Comparison of ENCODE assay signal across 23 cellular contexts in genomic region chr10:98611432-98611831, GRCh38.
A peak's percentile ranks its signal among the peaks of the same experiment; 100 is the strongest.
DNase-seq lines count a peak whose midpoint lies in the region; ATAC-seq and TF ChIP-seq lines count a peak whose summit lies in the region.
"Had no signal": no experiment of that assay in that cellular context is flagged by ENCODE, and none has a peak within 500 bp of the region (broad histone marks: within the 10 kb centered on the region; RNA-seq: fewer than 3 reads in every experiment).

No MANE protein-coding gene starts in this region.

- 22% methylated on average over 2 of the region's 2 CpGs for WGBS in prostate gland

- H3K4me3 ChIP-seq in fibroblast of villous mesenchyme (ENCODE audit: low read depth, low read length) (no peak overlapping the region), prostate gland (no peak overlapping the region), OCI-LY7 (ENCODE audit: low read depth, low read length, poor library complexity, severe bottlenecking) (no peak overlapping the region)
- no peak overlapping the region for H3K4me3 ChIP-seq in naive thymus-derived CD4-positive, alpha-beta T cell (ENCODE audit: low read length)
- H3K4me3 ChIP-seq: GM12878, thyroid gland had no signal

- CTCF ChIA-PET in naive thymus-derived CD4-positive, alpha-beta T cell (lab: Charles Lee): no interaction called here
- CTCF ChIA-PET in OCI-LY7 (lab: Charles Lee; ENCODE audit: unreplicated experiment): no interaction called here

- peaks cover 14 to 37% (median 21%) of the 10 kb centered on the region in 5 donors for H3K27me3 Mint-ChIP-seq in naive thymus-derived CD4-positive, alpha-beta T cell

- ATAC-seq in Right ventricle myocardium superior (ENCODE audit: poor library complexity) (peak; percentile 46), Right ventricle myocardium inferior (no peak)
- no peak for ATAC-seq in naive thymus-derived CD4-positive, alpha-beta T cell
- ATAC-seq: GM12878, WTC11 had no signal

- intact Hi-C loops in Right ventricle myocardium superior (cut with DNase I) (no loop called here), Right ventricle myocardium inferior (cut with DNase I) (no loop called here), prostate gland (cut with DNase I) (no loop called here), OCI-LY7 (cut with micrococcal nuclease; ENCODE audit: unreplicated experiment) (no loop called here)
- intact Hi-C loops in naive thymus-derived CD4-positive, alpha-beta T cell (cut with micrococcal nuclease): no loop called here

- H3K27ac ChIP-seq in prostate gland (peak overlapping the region in 1 of 2 donors; percentile 22), OCI-LY7 (ENCODE audit: low read depth, low read length, poor library complexity, severe bottlenecking) (no peak overlapping the region)
- no peak overlapping the region for H3K27ac ChIP-seq in naive thymus-derived CD4-positive, alpha-beta T cell (ENCODE audit: low read depth, low read length)
- H3K27ac ChIP-seq: thyroid gland had no signal

- H3K4me1 Mint-ChIP-seq in naive thymus-derived CD4-positive, alpha-beta T cell: no peaks in the 10 kb centered on the region

- POLR2A ChIA-PET in naive thymus-derived CD4-positive, alpha-beta T cell (lab: Charles Lee): no interaction called here
- POLR2A ChIA-PET in OCI-LY7 (lab: Charles Lee): no interaction called here

- H3K9me2 ChIP-seq in OCI-LY7 (ENCODE audit: insufficient read depth, low read length): no peaks in the 10 kb centered on the region

- H3K79me2 ChIP-seq in OCI-LY7 (ENCODE audit: insufficient read depth, low read depth, low read length): no peaks in the 10 kb centered on the region

- no peak overlapping the region for H3K27ac Mint-ChIP-seq in naive thymus-derived CD4-positive, alpha-beta T cell
- H3K27ac Mint-ChIP-seq: activated naive CD4-positive, alpha-beta T cell treated with anti-CD3 and anti-CD28 coated beads for 36 hours; endodermal cell; stimulated activated naive CD8-positive, alpha-beta T cell treated with anti-CD3 and anti-CD28 coated beads, Interleukin-15, Interleukin-2, amounts not matched to agents 100 ng/mL and 50 ng/mL, for 24 hours; WTC11 had no signal

- no peaks in the 10 kb centered on the region for H3K36me3 Mint-ChIP-seq in naive thymus-derived CD4-positive, alpha-beta T cell
- H3K36me3 Mint-ChIP-seq: WTC11 had no signal

- TF ChIP-seq CTCF in fibroblast of villous mesenchyme (IDR thresholded peaks at IDR 0.05; ENCODE audit: insufficient read depth, low read depth, low read length) (no peak), prostate gland (IDR thresholded peaks at IDR 0.05) (no peak), OCI-LY7 (conservative IDR thresholded peaks at IDR 0.05; ENCODE audit: low read length) (no peak)

- H3K4me1 ChIP-seq in prostate gland (replicated peaks) (peaks cover 3% of the 10 kb centered on the region), OCI-LY7 (ENCODE audit: insufficient read depth, low read length, poor library complexity, severe bottlenecking) (no peaks in the 10 kb centered on the region)
- no peaks in the 10 kb centered on the region for H3K4me1 ChIP-seq in naive thymus-derived CD4-positive, alpha-beta T cell (ENCODE audit: control insufficient read depth in 2 of 2, insufficient read depth in 2 of 2, low read length in 2 of 2)
- H3K4me1 ChIP-seq: thyroid gland had no signal

- H3K9me3 ChIP-seq in prostate gland: no peaks in the 10 kb centered on the region
- H3K9me3 ChIP-seq in naive thymus-derived CD4-positive, alpha-beta T cell (ENCODE audit: control insufficient read depth in 2 of 3, low read length in 3 of 3): no peaks in the 10 kb centered on the region
- no peaks in the 10 kb centered on the region for H3K9me3 ChIP-seq in OCI-LY7 (ENCODE audit: low read length)
- H3K9me3 ChIP-seq: thyroid gland had no signal

- peaks cover 0 to 4% (median 0%) of the 10 kb centered on the region in 11 donors for H3K9me3 Mint-ChIP-seq in naive thymus-derived CD4-positive, alpha-beta T cell
- H3K9me3 Mint-ChIP-seq: activated naive CD4-positive, alpha-beta T cell treated with anti-CD3 and anti-CD28 coated beads for 36 hours; endodermal cell; stimulated activated naive CD8-positive, alpha-beta T cell treated with anti-CD3 and anti-CD28 coated beads, Interleukin-15, Interleukin-2, amounts not matched to agents 100 ng/mL and 50 ng/mL, for 24 hours had no signal

- no peak for TF ChIP-seq POLR2A in prostate gland (IDR thresholded peaks at IDR 0.05)

- no peaks in the 10 kb centered on the region for H4K20me1 ChIP-seq in OCI-LY7 (ENCODE audit: insufficient read depth, low read length)

- H3K4me3 Mint-ChIP-seq in naive thymus-derived CD4-positive, alpha-beta T cell: no peak overlapping the region
- H3K4me3 Mint-ChIP-seq: activated naive CD4-positive, alpha-beta T cell treated with anti-CD3 and anti-CD28 coated beads for 36 hours; endodermal cell; stimulated activated naive CD8-positive, alpha-beta T cell treated with anti-CD3 and anti-CD28 coated beads, Interleukin-15, Interleukin-2, amounts not matched to agents 100 ng/mL and 50 ng/mL, for 24 hours; WTC11 had no signal

- H3K36me3 ChIP-seq in prostate gland (no peaks in the 10 kb centered on the region), OCI-LY7 (ENCODE audit: insufficient read depth, low read length) (no peaks in the 10 kb centered on the region)
- H3K36me3 ChIP-seq in naive thymus-derived CD4-positive, alpha-beta T cell (ENCODE audit: control insufficient read depth in 2 of 3, insufficient read depth in 3 of 3, low read length in 3 of 3): no peaks in the 10 kb centered on the region
- H3K36me3 ChIP-seq: thyroid gland had no signal

- no peak for DNase-seq in Right ventricle myocardium superior
- no peak for DNase-seq in Right ventricle myocardium inferior (ENCODE audit: missing footprints)
- DNase-seq in fibroblast of villous mesenchyme (ENCODE audit: low read depth): peak; percentile 72
- DNase-seq in prostate gland (ENCODE audit: low spot score): peak; percentile 73
- no peak for DNase-seq in NCI-H1417 (lab: John Stamatoyannopoulos, UW)
- no peak for DNase-seq in naive thymus-derived CD4-positive, alpha-beta T cell
- no peak for DNase-seq in NCI-H2107 treated with DMSO at 0.1 percent for 48 hours (lab: John Stamatoyannopoulos, UW; ENCODE audit: unreplicated experiment)
- DNase-seq in OCI-LY7 (ENCODE audit: low spot score): no peak
- DNase-seq: activated CD4-positive, alpha-beta T cell treated with anti-CD3 and anti-CD28 coated beads, Interleukin-2, amount 50 U/mL, for 1 hour; activated naive CD4-positive, alpha-beta T cell treated with anti-CD3 and anti-CD28 coated beads for 36 hours; DMS79; endodermal cell; Kasumi-1; NCI-H1105; NCI-H2081; NCI-H345; OCI-M1; stimulated activated CD4-positive, alpha-beta T cell treated with anti-CD3 and anti-CD28 coated beads, Interleukin-15, amount 100 ng/mL, for 24 hours; T1000; thyroid gland had no signal

- no TSS peak for BruUV-seq in OCI-LY7 (replicated peaks; lab: Mats Ljungman, UMichigan)

- no peaks in the 10 kb centered on the region for H3K27me3 ChIP-seq in prostate gland (replicated peaks; ENCODE audit: insufficient read depth)
- H3K27me3 ChIP-seq in naive thymus-derived CD4-positive, alpha-beta T cell (ENCODE audit: control insufficient read depth in 2 of 2, insufficient read depth in 2 of 2, low read length in 2 of 2): peaks cover 0 to 2% of the 10 kb centered on the region in 2 donors
- H3K27me3 ChIP-seq: thyroid gland had no signal

- H3K4me2 ChIP-seq in OCI-LY7 (ENCODE audit: low read length): no peak overlapping the region

- no peak overlapping the region for H2AFZ ChIP-seq in OCI-LY7 (ENCODE audit: low read length)

Comparison
In these comparisons a context has a peak if more than half of its experiments do, and no peak if none do; other contexts are left out.
1. DNase-seq: peak in fibroblast of villous mesenchyme (single experiment) and prostate gland (single experiment); none in Right ventricle myocardium superior (single experiment), Right ventricle myocardium inferior (single experiment), NCI-H1417 (0 of 3), naive thymus-derived CD4-positive, alpha-beta T cell (0 of 9), NCI-H2107 treated with DMSO at 0.1 percent for 48 hours (single experiment) and OCI-LY7 (single experiment).